6 cellular contexts compared by ENCODE assay signal in genomic region chr22:28498044-28498443, GRCh38.
"Had no signal": no experiment of that assay in that cellular context is flagged by ENCODE, and none has a peak within 500 bp of the region (broad histone marks: within the 10 kb centered on the region; RNA-seq: fewer than 3 reads in every experiment).

No MANE protein-coding gene starts in this region.

- H3K27ac Mint-ChIP-seq: GM23338, H9, HFFc6, IgD-negative memory B cell had no signal

- H3K4me3 ChIP-seq: GM23338, K562 had no signal

- H3K4me1 Mint-ChIP-seq: IgD-negative memory B cell had no signal

- H3K4me3 Mint-ChIP-seq: GM23338, H9, HFFc6, IgD-negative memory B cell had no signal

- H3K9me3 Mint-ChIP-seq: GM23338, H9, HFFc6, IgD-negative memory B cell had no signal

- DNase-seq: H9, HFFc6, KG1 had no signal

- H3K36me3 Mint-ChIP-seq: IgD-negative memory B cell had no signal
